Comparison of ENCODE assay signal across 1 cellular context in genomic region chr18:45690975-45691815, GRCh38.
TF ChIP-seq lines count a peak whose summit lies in the region.

No MANE protein-coding gene starts in this region.

TF ChIP-seq in K562, 482 proteins besides CTCF, POLR2A, EP300 and RAD21 (continued from another document and continues in another):
- no peak for TF ChIP-seq STAT6 (CRISPR knock-in tag; IDR thresholded peaks at IDR 0.05)
- TF ChIP-seq FOS (IDR thresholded peaks at IDR 0.05; ENCODE audit: extremely low read depth, insufficient read length), result no peak
- no peak for TF ChIP-seq BDP1 (IDR thresholded peaks at IDR 0.05; ENCODE audit: insufficient read depth, insufficient read length)
- peak; percentile 38; the same call in 1 of the 2 replicates for TF ChIP-seq L3MBTL2 (IDR thresholded peaks at IDR 0.05)
- TF ChIP-seq KDM4B (IDR thresholded peaks at IDR 0.05; ENCODE audit: borderline replicate concordance in 2 of 2, low read depth in 1 of 2), result no peak
- TF ChIP-seq RAD51 (IDR thresholded peaks at IDR 0.05; ENCODE audit: borderline replicate concordance, low read depth), result no peak
- TF ChIP-seq ATF2 (CRISPR knock-in tag; IDR thresholded peaks at IDR 0.05), result no peak
- no peak for TF ChIP-seq CLOCK (CRISPR knock-in tag; IDR thresholded peaks at IDR 0.05; ENCODE audit: borderline replicate concordance)
- TF ChIP-seq TEAD2 (tag; IDR thresholded peaks at IDR 0.05), result 0 out of 2 replicates have a peak, but pooled peaks have one; percentile 33
- TF ChIP-seq VEZF1 (CRISPR knock-in tag; IDR thresholded peaks at IDR 0.05), result no peak
- TF ChIP-seq STAG1 (CRISPR knock-in tag; IDR thresholded peaks at IDR 0.05; ENCODE audit: borderline replicate concordance), result peak; percentile 58; the same call in 1 of the 2 replicates
- TF ChIP-seq PREB (CRISPR knock-in tag; IDR thresholded peaks at IDR 0.05), result no peak
- TF ChIP-seq MTA2 (IDR thresholded peaks at IDR 0.05; ENCODE audit: low read depth), result no peak
- TF ChIP-seq, protein P1, sequence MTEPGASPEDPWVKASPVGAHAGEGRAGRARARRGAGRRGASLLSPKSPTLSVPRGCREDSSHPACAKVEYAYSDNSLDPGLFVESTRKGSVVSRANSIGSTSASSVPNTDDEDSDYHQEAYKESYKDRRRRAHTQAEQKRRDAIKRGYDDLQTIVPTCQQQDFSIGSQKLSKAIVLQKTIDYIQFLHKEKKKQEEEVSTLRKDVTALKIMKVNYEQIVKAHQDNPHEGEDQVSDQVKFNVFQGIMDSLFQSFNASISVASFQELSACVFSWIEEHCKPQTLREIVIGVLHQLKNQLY (CRISPR knock-in tag; conservative IDR thresholded peaks at IDR 0.05), result no peak
- TF ChIP-seq, protein P2, sequence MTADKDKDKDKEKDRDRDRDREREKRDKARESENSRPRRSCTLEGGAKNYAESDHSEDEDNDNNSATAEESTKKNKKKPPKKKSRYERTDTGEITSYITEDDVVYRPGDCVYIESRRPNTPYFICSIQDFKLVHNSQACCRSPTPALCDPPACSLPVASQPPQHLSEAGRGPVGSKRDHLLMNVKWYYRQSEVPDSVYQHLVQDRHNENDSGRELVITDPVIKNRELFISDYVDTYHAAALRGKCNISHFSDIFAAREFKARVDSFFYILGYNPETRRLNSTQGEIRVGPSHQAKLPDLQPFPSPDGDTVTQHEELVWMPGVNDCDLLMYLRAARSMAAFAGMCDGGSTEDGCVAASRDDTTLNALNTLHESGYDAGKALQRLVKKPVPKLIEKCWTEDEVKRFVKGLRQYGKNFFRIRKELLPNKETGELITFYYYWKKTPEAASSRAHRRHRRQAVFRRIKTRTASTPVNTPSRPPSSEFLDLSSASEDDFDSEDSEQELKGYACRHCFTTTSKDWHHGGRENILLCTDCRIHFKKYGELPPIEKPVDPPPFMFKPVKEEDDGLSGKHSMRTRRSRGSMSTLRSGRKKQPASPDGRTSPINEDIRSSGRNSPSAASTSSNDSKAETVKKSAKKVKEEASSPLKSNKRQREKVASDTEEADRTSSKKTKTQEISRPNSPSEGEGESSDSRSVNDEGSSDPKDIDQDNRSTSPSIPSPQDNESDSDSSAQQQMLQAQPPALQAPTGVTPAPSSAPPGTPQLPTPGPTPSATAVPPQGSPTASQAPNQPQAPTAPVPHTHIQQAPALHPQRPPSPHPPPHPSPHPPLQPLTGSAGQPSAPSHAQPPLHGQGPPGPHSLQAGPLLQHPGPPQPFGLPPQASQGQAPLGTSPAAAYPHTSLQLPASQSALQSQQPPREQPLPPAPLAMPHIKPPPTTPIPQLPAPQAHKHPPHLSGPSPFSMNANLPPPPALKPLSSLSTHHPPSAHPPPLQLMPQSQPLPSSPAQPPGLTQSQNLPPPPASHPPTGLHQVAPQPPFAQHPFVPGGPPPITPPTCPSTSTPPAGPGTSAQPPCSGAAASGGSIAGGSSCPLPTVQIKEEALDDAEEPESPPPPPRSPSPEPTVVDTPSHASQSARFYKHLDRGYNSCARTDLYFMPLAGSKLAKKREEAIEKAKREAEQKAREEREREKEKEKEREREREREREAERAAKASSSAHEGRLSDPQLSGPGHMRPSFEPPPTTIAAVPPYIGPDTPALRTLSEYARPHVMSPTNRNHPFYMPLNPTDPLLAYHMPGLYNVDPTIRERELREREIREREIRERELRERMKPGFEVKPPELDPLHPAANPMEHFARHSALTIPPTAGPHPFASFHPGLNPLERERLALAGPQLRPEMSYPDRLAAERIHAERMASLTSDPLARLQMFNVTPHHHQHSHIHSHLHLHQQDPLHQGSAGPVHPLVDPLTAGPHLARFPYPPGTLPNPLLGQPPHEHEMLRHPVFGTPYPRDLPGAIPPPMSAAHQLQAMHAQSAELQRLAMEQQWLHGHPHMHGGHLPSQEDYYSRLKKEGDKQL (CRISPR knock-in tag; IDR thresholded peaks at IDR 0.05; ENCODE audit: borderline replicate concordance), result no peak
- TF ChIP-seq, protein P3, sequence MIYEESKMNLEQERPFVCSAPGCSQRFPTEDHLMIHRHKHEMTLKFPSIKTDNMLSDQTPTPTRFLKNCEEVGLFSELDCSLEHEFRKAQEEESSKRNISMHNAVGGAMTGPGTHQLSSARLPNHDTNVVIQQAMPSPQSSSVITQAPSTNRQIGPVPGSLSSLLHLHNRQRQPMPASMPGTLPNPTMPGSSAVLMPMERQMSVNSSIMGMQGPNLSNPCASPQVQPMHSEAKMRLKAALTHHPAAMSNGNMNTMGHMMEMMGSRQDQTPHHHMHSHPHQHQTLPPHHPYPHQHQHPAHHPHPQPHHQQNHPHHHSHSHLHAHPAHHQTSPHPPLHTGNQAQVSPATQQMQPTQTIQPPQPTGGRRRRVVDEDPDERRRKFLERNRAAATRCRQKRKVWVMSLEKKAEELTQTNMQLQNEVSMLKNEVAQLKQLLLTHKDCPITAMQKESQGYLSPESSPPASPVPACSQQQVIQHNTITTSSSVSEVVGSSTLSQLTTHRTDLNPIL (CRISPR knock-in tag; IDR thresholded peaks at IDR 0.05), result no peak
- no peak for TF ChIP-seq NR4A1 (CRISPR knock-in tag; IDR thresholded peaks at IDR 0.05)
- no peak for TF ChIP-seq NR4A1 (tag; IDR thresholded peaks at IDR 0.05)
- no peak for TF ChIP-seq SIN3B (IDR thresholded peaks at IDR 0.05; ENCODE audit: low read depth)
- TF ChIP-seq SRSF3 (IDR thresholded peaks at IDR 0.05; ENCODE audit: insufficient read depth, low read length), result no peak
- TF ChIP-seq ZNF239 (CRISPR knock-in tag; IDR thresholded peaks at IDR 0.05), result no peak
- TF ChIP-seq EWSR1 (IDR thresholded peaks at IDR 0.05; ENCODE audit: borderline replicate concordance, low read depth, partially characterized antibody), result no peak
- TF ChIP-seq ZNF764 (CRISPR knock-in tag; IDR thresholded peaks at IDR 0.05; ENCODE audit: low read depth), result no peak
- TF ChIP-seq ZNF668 (CRISPR knock-in tag; IDR thresholded peaks at IDR 0.05), result no peak
- TF ChIP-seq ZNF766 (CRISPR knock-in tag; conservative IDR thresholded peaks at IDR 0.05), result no peak
- peak; percentile 52 for TF ChIP-seq TEAD4 (IDR thresholded peaks at IDR 0.05; ENCODE audit: low read length)
- TF ChIP-seq TEAD4 (CRISPR knock-in tag; IDR thresholded peaks at IDR 0.05; ENCODE audit: borderline replicate concordance), result no peak
- TF ChIP-seq BHLHE40 (IDR thresholded peaks at IDR 0.05; ENCODE audit: low read length), result peak; percentile 21; the same call in 1 of the 2 replicates
- TF ChIP-seq HNRNPL (IDR thresholded peaks at IDR 0.05; ENCODE audit: low read depth, low read length), result no peak
- no peak for TF ChIP-seq ZSCAN32 (CRISPR knock-in tag; IDR thresholded peaks at IDR 0.05)
- peak; percentile 42 for TF ChIP-seq PRDM10 (IDR thresholded peaks at IDR 0.05; ENCODE audit: partially characterized antibody)
- no peak for TF ChIP-seq DIDO1 (tag; IDR thresholded peaks at IDR 0.05; ENCODE audit: low read depth)
- TF ChIP-seq TCF7 (IDR thresholded peaks at IDR 0.05; ENCODE audit: borderline replicate concordance), result no peak
- TF ChIP-seq ETV1 (tag; conservative IDR thresholded peaks at IDR 0.05; ENCODE audit: low read depth), result no peak
- TF ChIP-seq MBD1 (CRISPR knock-in tag; IDR thresholded peaks at IDR 0.05), result no peak
